Comparison of ENCODE assay signal across 30 cellular contexts in the genomic region with DNA sequence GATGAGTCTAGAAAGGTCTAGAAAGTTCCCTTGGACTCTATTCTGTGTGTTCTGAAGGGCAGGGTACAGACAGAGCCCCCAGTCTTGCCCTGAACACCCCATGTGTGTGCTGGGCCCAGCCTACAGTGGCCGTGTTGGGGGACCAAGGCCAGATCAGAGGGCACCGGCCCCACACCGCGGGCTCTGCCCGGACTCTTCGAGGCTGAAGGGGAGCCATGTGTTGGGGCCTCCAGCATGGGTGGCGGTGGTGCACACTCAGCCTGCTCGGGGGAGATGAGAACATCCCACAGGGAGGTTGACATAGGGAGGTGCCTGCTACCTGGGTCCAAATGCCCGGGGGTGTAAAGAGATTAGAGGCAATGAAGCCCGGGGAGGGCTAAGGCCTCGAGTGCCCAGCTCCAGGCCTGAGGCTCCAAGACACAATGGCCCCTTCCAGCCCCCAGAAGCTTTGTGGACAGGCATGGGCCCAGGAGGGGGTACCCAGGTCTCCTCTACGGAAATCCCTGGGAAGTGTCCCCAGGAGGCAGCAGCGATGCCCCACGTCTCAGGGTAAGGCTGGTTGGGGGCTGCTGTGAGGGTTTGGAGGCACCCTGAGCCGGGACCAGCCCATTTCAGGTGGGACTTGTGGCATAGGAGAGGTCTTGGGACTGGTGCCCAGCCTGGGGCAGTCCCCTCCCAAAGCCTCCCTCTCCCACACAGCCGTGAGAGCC. TPM values are rescaled to one million over a fixed set of nuclear protein-coding genes. Genes with fewer than 3 reads are reported as not detected.
A peak's percentile ranks its signal among the peaks of the same experiment; 100 is the strongest.
DNase-seq lines count a peak whose midpoint lies in the region; ATAC-seq, FAIRE-seq and TF ChIP-seq lines count a peak whose summit lies in the region.
"Had no signal": no experiment of that assay in that cellular context is flagged by ENCODE, and none has a peak within 500 bp of the region (broad histone marks: within the 10 kb centered on the region; RNA-seq: fewer than 3 reads in every experiment).

No MANE protein-coding gene starts in this region.

- H4K91ac ChIP-seq in trophoblast cell (ENCODE audit: low read depth, low read length), result peak overlapping the region; percentile 13

- H2BK5ac ChIP-seq in trophoblast cell (ENCODE audit: low read depth, low read length, poor library complexity), result no peak overlapping the region

- H3K4me3 ChIP-seq in A673 (ENCODE audit: low read depth, low read length, poor library complexity, severe bottlenecking), result no peak overlapping the region
- H3K4me3 ChIP-seq in BLaER1 treated with 17β-estradiol and CSF1 and Interleukin-3, amounts not matched to agents 10 nM and 100 nM, result no peak overlapping the region
- no peak overlapping the region for H3K4me3 ChIP-seq in trophoblast cell (ENCODE audit: low read depth, low read length)
- H3K4me3 ChIP-seq: gastrocnemius medialis, HAP-1, hepatocyte, tibial artery had no signal

- POLR2A ChIA-PET in A673 (lab: Charles Lee; ENCODE audit: low non-redundant PET), result no interaction called here

- intact Hi-C loops in A673 (cut with micrococcal nuclease; ENCODE audit: unreplicated experiment), result no loop called here

- H3K4me1 Mint-ChIP-seq in glutamatergic neuron (ENCODE audit: low read depth, unreplicated experiment), result peaks cover 8% of the 10 kb centered on the region

- no peak overlapping the region for H2BK12ac ChIP-seq in trophoblast cell (ENCODE audit: low read length)

- no TSS peak for BruUV-seq in A673 (replicated peaks; lab: Mats Ljungman, UMichigan)

- H3K9ac ChIP-seq in BLaER1 treated with 17β-estradiol and CSF1 and Interleukin-3, amounts not matched to agents 10 nM and 100 nM, result peak overlapping the region in 3 of 11 experiments; percentile 3 to 31 (median 22); a peak in 2 of 22 replicates
- no peak overlapping the region for H3K9ac ChIP-seq in trophoblast cell (ENCODE audit: low read length)

- H3K36me3 ChIP-seq in A673 (ENCODE audit: insufficient read depth, low read length, poor library complexity, severe bottlenecking) (no peaks in the 10 kb centered on the region), trophoblast cell (ENCODE audit: control insufficient read depth in 1 of 2, insufficient read depth in 2 of 2, low read length in 2 of 2) (peaks cover 0 to 6% of the 10 kb centered on the region in 2 experiments)
- H3K36me3 ChIP-seq in BLaER1 treated with 17β-estradiol and CSF1 and Interleukin-3, amounts not matched to agents 10 nM and 100 nM, result no peaks in the 10 kb centered on the region
- H3K36me3 ChIP-seq: gastrocnemius medialis, HAP-1, tibial artery had no signal

- H3K9me3 Mint-ChIP-seq in glutamatergic neuron (ENCODE audit: unreplicated experiment), result no peaks in the 10 kb centered on the region
- H3K9me3 Mint-ChIP-seq: activated CD8-positive, alpha-beta T cell treated with anti-CD3 and anti-CD28 coated beads for 36 hours; activated T-helper 17 cell treated with anti-CD3 and anti-CD28 coated beads, Interleukin-2, amount 50 U/mL, for 72 hours; CD4-positive, CD25-positive, alpha-beta regulatory T cell; memory B cell; neural crest cell had no signal

- no peak overlapping the region for H4K12ac ChIP-seq in trophoblast cell (ENCODE audit: low read depth, low read length)

- peak overlapping the region; percentile 7 for H3K14ac ChIP-seq in trophoblast cell (ENCODE audit: low read length)

- H3K27ac ChIP-seq in A673 (ENCODE audit: low read depth, low read length, poor library complexity, severe bottlenecking) (peak overlapping the region; percentile 16), trophoblast cell (ENCODE audit: low read depth, low read length) (no peak overlapping the region)
- 0 out of 22 replicates have a peak overlapping the region, but pooled peaks of 2 of the 11 experiments have one; percentile 6 to 28 for H3K27ac ChIP-seq in BLaER1 treated with 17β-estradiol and CSF1 and Interleukin-3, amounts not matched to agents 10 nM and 100 nM
- H3K27ac ChIP-seq: gastrocnemius medialis, hepatocyte, HL-60, tibial artery had no signal

- peaks cover 0 to 22% (median 0%) of the 10 kb centered on the region in 11 experiments; a peak in 8 of 22 replicates for H4K20me1 ChIP-seq in BLaER1 treated with 17β-estradiol and CSF1 and Interleukin-3, amounts not matched to agents 10 nM and 100 nM

- no peak overlapping the region for H2AFZ ChIP-seq in trophoblast cell (ENCODE audit: insufficient read depth, low read length, poor library complexity)
- H2AFZ ChIP-seq: hepatocyte had no signal

- ATAC-seq in HG03139 (IDR thresholded peaks at IDR 0.05; ENCODE audit: unreplicated experiment), result no peak
- ATAC-seq: activated CD8-positive, alpha-beta T cell treated with anti-CD3 and anti-CD28 coated beads for 36 hours; activated T-helper 17 cell treated with anti-CD3 and anti-CD28 coated beads, Interleukin-2, amount 50 U/mL, for 72 hours; gastrocnemius medialis had no signal

- no peak overlapping the region for H3K27ac Mint-ChIP-seq in glutamatergic neuron (ENCODE audit: unreplicated experiment)
- H3K27ac Mint-ChIP-seq: activated CD8-positive, alpha-beta T cell treated with anti-CD3 and anti-CD28 coated beads for 36 hours; activated T-helper 17 cell treated with anti-CD3 and anti-CD28 coated beads, Interleukin-2, amount 50 U/mL, for 72 hours; CD4-positive, CD25-positive, alpha-beta regulatory T cell; memory B cell had no signal

- DNase-seq in A673 (ENCODE audit: low spot score), result no peak
- peak; percentile 6 for DNase-seq in glutamatergic neuron
- DNase-seq in trophoblast cell, result peak in 1 of 2 donors; percentile 15
- no peak for DNase-seq in activated naive CD4-positive, alpha-beta T cell (lab: John Stamatoyannopoulos, UW)
- DNase-seq in urothelium cell line (ENCODE audit: low spot score), result no peak
- DNase-seq in NCI-H2107 (lab: John Stamatoyannopoulos, UW), result no peak
- DNase-seq: activated CD4-positive, alpha-beta T cell treated with anti-CD3 and anti-CD28 coated beads for 1 hour; activated CD8-positive, alpha-beta T cell treated with anti-CD3 and anti-CD28 coated beads for 36 hours; activated naive CD4-positive, alpha-beta T cell treated with anti-CD3 and anti-CD28 coated beads, Interleukin-2, amount 50 U/mL, for 16 hours; amygdala; CD4-positive, CD25-positive, alpha-beta regulatory T cell; EL; gastrocnemius medialis; KG1; NCI-H1105; NCI-H187 treated with DMSO at 0.1 percent for 48 hours; NCI-H2171 treated with DMSO at 0.1 percent for 48 hours; NCI-H510A; OCI-M1; stimulated activated CD4-positive, alpha-beta T cell treated with anti-CD3 and anti-CD28 coated beads, Interleukin-4, amount 100 ng/mL, for 4 hours; tibial artery had no signal

- no peak overlapping the region for H3K18ac ChIP-seq in trophoblast cell (ENCODE audit: low read length)

- no CpG with 5 or more reads among the region's 16 CpGs for WGBS in trophoblast cell (ENCODE audit: extremely low coverage, insufficient coverage, insufficient read length)

- H3K9me3 ChIP-seq in A673 (ENCODE audit: low read depth, low read length, poor library complexity, severe bottlenecking) (no peaks in the 10 kb centered on the region), trophoblast cell (ENCODE audit: insufficient read depth, low read depth, low read length) (peaks cover 7% of the 10 kb centered on the region)
- no peaks in the 10 kb centered on the region for H3K9me3 ChIP-seq in BLaER1 treated with 17β-estradiol and CSF1 and Interleukin-3, amounts not matched to agents 10 nM and 100 nM (replicated peaks in 1 of 11)
- H3K9me3 ChIP-seq: gastrocnemius medialis, HAP-1, tibial artery had no signal

- peaks cover 9% of the 10 kb centered on the region for H3K79me1 ChIP-seq in trophoblast cell (ENCODE audit: low read length)

- H3K79me2 ChIP-seq in trophoblast cell (ENCODE audit: control insufficient read depth, insufficient read depth, low read length, poor library complexity), result peaks cover 4% of the 10 kb centered on the region

- no peaks in the 10 kb centered on the region for H3K36me3 Mint-ChIP-seq in glutamatergic neuron (ENCODE audit: unreplicated experiment)
- H3K36me3 Mint-ChIP-seq: CD4-positive, CD25-positive, alpha-beta regulatory T cell; memory B cell had no signal

- no peak overlapping the region for H3K23ac ChIP-seq in trophoblast cell (ENCODE audit: low read length)

- H3K27me3 Mint-ChIP-seq in glutamatergic neuron (ENCODE audit: unreplicated experiment), result peaks cover 9% of the 10 kb centered on the region
- H3K27me3 Mint-ChIP-seq: activated CD8-positive, alpha-beta T cell treated with anti-CD3 and anti-CD28 coated beads for 36 hours; activated T-helper 17 cell treated with anti-CD3 and anti-CD28 coated beads, Interleukin-2, amount 50 U/mL, for 72 hours had no signal

- no peak overlapping the region for H3K4ac ChIP-seq in trophoblast cell (ENCODE audit: low read depth, low read length)

- H2AK5ac ChIP-seq in trophoblast cell (ENCODE audit: low read length), result no peak overlapping the region

- no peak overlapping the region for H2BK120ac ChIP-seq in trophoblast cell (ENCODE audit: insufficient read depth, low read length, poor library complexity)

- peak overlapping the region; percentile 67 to 93 (median 79) for H3K4me2 ChIP-seq in BLaER1 treated with 17β-estradiol and CSF1 and Interleukin-3, amounts not matched to agents 10 nM and 100 nM
- no peak overlapping the region for H3K4me2 ChIP-seq in trophoblast cell (ENCODE audit: low read length)
- H3K4me2 ChIP-seq: hepatocyte had no signal

- no peaks in the 10 kb centered on the region for H3K27me3 ChIP-seq in A673 (replicated peaks; ENCODE audit: insufficient read depth, low read depth, low read length, poor library complexity)
- peaks cover 0 to 12% (median 0%) of the 10 kb centered on the region in 11 experiments; a peak in 2 of 22 replicates for H3K27me3 ChIP-seq in BLaER1 treated with 17β-estradiol and CSF1 and Interleukin-3, amounts not matched to agents 10 nM and 100 nM
- H3K27me3 ChIP-seq in trophoblast cell (ENCODE audit: insufficient read depth, low read length), result no peaks in the 10 kb centered on the region
- H3K27me3 ChIP-seq: gastrocnemius medialis, hepatocyte had no signal

- H3K4me1 ChIP-seq in A673 (ENCODE audit: insufficient read depth, low read length, poor library complexity, severe bottlenecking), result peaks cover 10% of the 10 kb centered on the region
- H3K4me1 ChIP-seq in BLaER1 treated with 17β-estradiol and CSF1 and Interleukin-3, amounts not matched to agents 10 nM and 100 nM, result peaks cover 40 to 75% (median 73%) of the 10 kb centered on the region in 10 experiments
- peaks cover 14 to 17% of the 10 kb centered on the region in 2 experiments for H3K4me1 ChIP-seq in trophoblast cell (ENCODE audit: control insufficient read depth in 1 of 2, insufficient read depth in 2 of 2, low read length in 2 of 2)
- H3K4me1 ChIP-seq: gastrocnemius medialis had no signal

- H3K4me3 Mint-ChIP-seq in glutamatergic neuron (ENCODE audit: unreplicated experiment), result no peak overlapping the region
- H3K4me3 Mint-ChIP-seq: activated CD8-positive, alpha-beta T cell treated with anti-CD3 and anti-CD28 coated beads for 36 hours; activated T-helper 17 cell treated with anti-CD3 and anti-CD28 coated beads, Interleukin-2, amount 50 U/mL, for 72 hours; CD4-positive, CD25-positive, alpha-beta regulatory T cell; memory B cell; neural crest cell had no signal

- no peak for FAIRE-seq in urothelium cell line (lab: Jason Lieb, UNC)

- CTCF ChIA-PET in A673 (lab: Charles Lee), result interaction anchor here (1.3 kb wide), 1 partner anchor 13 kb away, joined by 4 read pairs; no protein-coding TSS in a partner anchor

- no peak overlapping the region for H4K8ac ChIP-seq in trophoblast cell (ENCODE audit: low read depth, low read length)

- TF ChIP-seq CTCF in A673 (conservative IDR thresholded peaks at IDR 0.05; ENCODE audit: low read depth, low read length) (no peak), glutamatergic neuron (IDR thresholded peaks at IDR 0.05; ENCODE audit: partially characterized antibody, unreplicated experiment) (no peak)

RNA-seq across cellular contexts. Expression of a gene that starts 12.1 kb away (rescaled TPM):
- total RNA-seq in A673 (2021) (8.9 and 11.2 TPM in 2 replicates), glutamatergic neuron (ENCODE audit: unreplicated experiment) (0.34 TPM)
- 6.2 and 6.3 TPM in 2 replicates for polyA plus RNA-seq in trophoblast cell (2013)
- total RNA-seq: activated CD8-positive, alpha-beta T cell treated with anti-CD3 and anti-CD28 coated beads for 36 hours; CD4-positive, CD25-positive, alpha-beta regulatory T cell; T-helper 2 cell treated with Interferon-gamma antibody and Interleukin-4, amounts not matched to agents 100 ng/mL and 5 ng/mL, for 36 hours had no signal
- polyA plus RNA-seq: CD4-positive, CD25-positive, alpha-beta regulatory T cell had no signal
